14 cellular contexts compared by ENCODE assay signal in the genomic region with DNA sequence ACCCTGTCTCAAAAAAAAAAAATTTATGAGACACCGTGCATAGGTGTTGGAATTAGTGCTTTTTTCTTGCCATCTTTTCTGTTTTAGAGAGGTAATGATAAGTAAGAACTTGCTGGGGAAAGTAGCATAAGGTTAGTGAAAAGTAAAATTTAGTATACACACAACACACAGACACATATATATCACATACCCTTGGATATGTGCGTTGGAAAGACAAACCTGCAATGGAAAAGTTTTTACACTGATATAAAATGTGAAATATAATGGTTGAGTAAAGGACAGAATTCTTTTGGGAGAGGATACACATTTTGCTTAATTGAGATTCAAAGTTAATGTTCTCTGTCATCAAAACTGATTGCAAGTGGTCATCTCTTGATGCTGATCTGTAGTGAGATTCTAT.
"Had no signal": no experiment of that assay in that cellular context is flagged by ENCODE, and none has a peak within 500 bp of the region (broad histone marks: within the 10 kb centered on the region; RNA-seq: fewer than 3 reads in every experiment).

No MANE protein-coding gene starts in this region.

- H3K9me3 Mint-ChIP-seq: activated naive CD4-positive, alpha-beta T cell treated with anti-CD3 and anti-CD28 coated beads, Interleukin-2, amount 10 ng/mL, durations not matched to agents 7 days and 5 days; stimulated activated naive CD8-positive, alpha-beta T cell treated with anti-CD3 and anti-CD28 coated beads, Interleukin-15, Interleukin-2, amounts not matched to agents 100 ng/mL and 50 ng/mL, for 24 hours had no signal

- H3K4me3 Mint-ChIP-seq: activated CD8-positive, alpha-beta memory T cell treated with anti-CD3 and anti-CD28 coated beads, Interleukin-2, amount 10 ng/mL, durations not matched to agents 7 days and 5 days; activated naive CD4-positive, alpha-beta T cell treated with anti-CD3 and anti-CD28 coated beads, Interleukin-2, amount 10 ng/mL, durations not matched to agents 7 days and 5 days; nephron; stimulated activated naive CD8-positive, alpha-beta T cell treated with anti-CD3 and anti-CD28 coated beads, Interleukin-15, Interleukin-2, amounts not matched to agents 100 ng/mL and 50 ng/mL, for 24 hours had no signal

- H3K27ac Mint-ChIP-seq: activated CD8-positive, alpha-beta memory T cell treated with anti-CD3 and anti-CD28 coated beads, Interleukin-2, amount 10 ng/mL, durations not matched to agents 7 days and 5 days; activated naive CD4-positive, alpha-beta T cell treated with anti-CD3 and anti-CD28 coated beads, Interleukin-2, amount 10 ng/mL, durations not matched to agents 7 days and 5 days; stimulated activated naive CD8-positive, alpha-beta T cell treated with anti-CD3 and anti-CD28 coated beads, Interleukin-15, Interleukin-2, amounts not matched to agents 100 ng/mL and 50 ng/mL, for 24 hours had no signal

- H3K27me3 Mint-ChIP-seq: activated CD8-positive, alpha-beta memory T cell treated with anti-CD3 and anti-CD28 coated beads, Interleukin-2, amount 10 ng/mL, durations not matched to agents 7 days and 5 days; activated naive CD4-positive, alpha-beta T cell treated with anti-CD3 and anti-CD28 coated beads, Interleukin-2, amount 10 ng/mL, durations not matched to agents 7 days and 5 days; stimulated activated naive CD8-positive, alpha-beta T cell treated with anti-CD3 and anti-CD28 coated beads, Interleukin-15, Interleukin-2, amounts not matched to agents 100 ng/mL and 50 ng/mL, for 24 hours had no signal

- DNase-seq: activated CD4-positive, alpha-beta T cell treated with anti-CD3 and anti-CD28 coated beads, Interleukin-2, amount 50 U/mL, for 1 hour; activated CD8-positive, alpha-beta memory T cell treated with anti-CD3 and anti-CD28 coated beads, Interleukin-2, amount 10 ng/mL, durations not matched to agents 7 days and 5 days; activated naive CD4-positive, alpha-beta T cell treated with anti-CD3 and anti-CD28 coated beads, Interleukin-2, amount 10 ng/mL, durations not matched to agents 7 days and 5 days; amygdala; dorsolateral prefrontal cortex; esophagus squamous epithelium; glutamatergic neuron; left cardiac atrium; mucosa of descending colon; stimulated activated CD4-positive, alpha-beta T cell treated with anti-CD3 and anti-CD28 coated beads, Interleukin-2, amount 100 ng/mL, for 48 hours; stimulated activated CD8-positive, alpha-beta memory T cell treated with anti-CD3 and anti-CD28 coated beads, Interleukin-4, amount 100 ng/mL, for 48 hours; T-helper 2 cell had no signal

- ATAC-seq: activated CD8-positive, alpha-beta memory T cell treated with anti-CD3 and anti-CD28 coated beads, Interleukin-2, amount 10 ng/mL, durations not matched to agents 7 days and 5 days; mucosa of descending colon had no signal
